ENCODE assay signal across 13 cellular contexts in genomic region chr16:8370374-8371015, GRCh38.
DNase-seq lines count a peak whose midpoint lies in the region; ATAC-seq and TF ChIP-seq lines count a peak whose summit lies in the region.
"Had no signal": no experiment of that assay in that cellular context is flagged by ENCODE, and none has a peak within 500 bp of the region (broad histone marks: within the 10 kb centered on the region; RNA-seq: fewer than 3 reads in every experiment).

No MANE protein-coding gene starts in this region.

- H3K27ac Mint-ChIP-seq in activated CD4-positive, alpha-beta T cell treated with anti-CD3 and anti-CD28 coated beads, Interleukin-2, amount 10 ng/mL, durations not matched to agents 7 days and 5 days: no peak overlapping the region
- H3K27ac Mint-ChIP-seq: activated CD4-positive, alpha-beta memory T cell treated with anti-CD3 and anti-CD28 coated beads for 36 hours; CD4-positive, alpha-beta memory T cell had no signal

- no peak overlapping the region for H3K4me3 Mint-ChIP-seq in activated CD4-positive, alpha-beta T cell treated with anti-CD3 and anti-CD28 coated beads, Interleukin-2, amount 10 ng/mL, durations not matched to agents 7 days and 5 days
- H3K4me3 Mint-ChIP-seq: activated CD4-positive, alpha-beta memory T cell treated with anti-CD3 and anti-CD28 coated beads for 36 hours; CD4-positive, alpha-beta memory T cell had no signal

- POLR2A ChIA-PET in Panc1 (lab: Charles Lee): no interaction called here
- POLR2A ChIA-PET in activated CD4-positive, alpha-beta T cell treated with anti-CD3 and anti-CD28 coated beads, Interleukin-2, amount 10 ng/mL, durations not matched to agents 7 days and 5 days (lab: Charles Lee): no interaction called here

- H3K27me3 Mint-ChIP-seq in activated CD4-positive, alpha-beta T cell treated with anti-CD3 and anti-CD28 coated beads, Interleukin-2, amount 10 ng/mL, durations not matched to agents 7 days and 5 days: no peaks in the 10 kb centered on the region
- H3K27me3 Mint-ChIP-seq: activated CD4-positive, alpha-beta memory T cell treated with anti-CD3 and anti-CD28 coated beads for 36 hours; CD4-positive, alpha-beta memory T cell had no signal

- H3K4me1 ChIP-seq in Panc1 (ENCODE audit: control insufficient read depth, insufficient read depth, low read length): no peaks in the 10 kb centered on the region
- H3K4me1 ChIP-seq: left ventricle myocardium inferior had no signal

- H3K36me3 Mint-ChIP-seq in activated CD4-positive, alpha-beta T cell treated with anti-CD3 and anti-CD28 coated beads, Interleukin-2, amount 10 ng/mL, durations not matched to agents 7 days and 5 days (ENCODE audit: low read depth): no peaks in the 10 kb centered on the region
- H3K36me3 Mint-ChIP-seq: activated CD4-positive, alpha-beta memory T cell treated with anti-CD3 and anti-CD28 coated beads for 36 hours; CD4-positive, alpha-beta memory T cell had no signal

- H3K4me3 ChIP-seq in Panc1 (ENCODE audit: low read depth in 2 of 2, low read length in 2 of 2) (no peak overlapping the region), fibroblast of mammary gland (ENCODE audit: control insufficient read depth, low read depth, low read length) (no peak overlapping the region)
- H3K4me3 ChIP-seq: left ventricle myocardium inferior had no signal

- no peak overlapping the region for H3K27ac ChIP-seq in Panc1 (ENCODE audit: low read length)
- H3K27ac ChIP-seq: left ventricle myocardium inferior had no signal

- H3K9me3 ChIP-seq in Panc1 (ENCODE audit: control insufficient read depth, insufficient read depth, low read depth, low read length): no peaks in the 10 kb centered on the region

- H3K27me3 ChIP-seq in Panc1 (ENCODE audit: control insufficient read depth, insufficient read depth, low read length): no peaks in the 10 kb centered on the region

- no TSS peak for BruUV-seq in Panc1 (replicated peaks; lab: Mats Ljungman, UMichigan)

- ATAC-seq in Panc1: no peak
- no peak for ATAC-seq in HG03139 (IDR thresholded peaks at IDR 0.05; ENCODE audit: unreplicated experiment)

- in situ Hi-C loops in Panc1 (cut with HindIII; ENCODE audit: low pct_unique_long_range_greater_than_20kb, low sequenced_read_pairs): no loop called here

- CTCF ChIA-PET in Panc1 (lab: Charles Lee): no interaction called here
- CTCF ChIA-PET in activated CD4-positive, alpha-beta T cell treated with anti-CD3 and anti-CD28 coated beads, Interleukin-2, amount 10 ng/mL, durations not matched to agents 7 days and 5 days (lab: Charles Lee): no interaction called here

- H3K9me3 Mint-ChIP-seq in activated CD4-positive, alpha-beta T cell treated with anti-CD3 and anti-CD28 coated beads, Interleukin-2, amount 10 ng/mL, durations not matched to agents 7 days and 5 days: peaks cover 10% of the 10 kb centered on the region

- DNase-seq in HCEC 1CT (peak; percentile 53), Panc1 (ENCODE audit: low read depth, low spot score) (peak; percentile 17), fibroblast of mammary gland (ENCODE audit: low read depth) (peak; percentile 44), superior temporal gyrus (ENCODE audit: extremely low spot score) (peak; percentile 65), 8988T (no peak)
- DNase-seq in activated CD4-positive, alpha-beta T cell treated with anti-CD3 and anti-CD28 coated beads, Interleukin-2, amount 10 ng/mL, durations not matched to agents 7 days and 5 days: no peak
- DNase-seq: activated CD4-positive, alpha-beta memory T cell treated with anti-CD3 and anti-CD28 coated beads for 36 hours; activated effector memory CD4-positive, alpha-beta T cell treated with Interleukin-2 at 50 U/mL for 16 hours; CD4-positive, alpha-beta memory T cell; left ventricle myocardium inferior; NCI-H446; RPMI8226 had no signal

- no peaks in the 10 kb centered on the region for H3K4me1 Mint-ChIP-seq in activated CD4-positive, alpha-beta T cell treated with anti-CD3 and anti-CD28 coated beads, Interleukin-2, amount 10 ng/mL, durations not matched to agents 7 days and 5 days
- H3K4me1 Mint-ChIP-seq: CD4-positive, alpha-beta memory T cell had no signal

- H3K36me3 ChIP-seq in Panc1 (ENCODE audit: control insufficient read depth, insufficient read depth, low read length): no peaks in the 10 kb centered on the region
- H3K36me3 ChIP-seq: left ventricle myocardium inferior had no signal

- intact Hi-C loops in Panc1 (cut with micrococcal nuclease; ENCODE audit: unreplicated experiment): no loop called here

- TF ChIP-seq CTCF in Panc1 (IDR thresholded peaks at IDR 0.05) (no peak), fibroblast of mammary gland (conservative IDR thresholded peaks at IDR 0.05; ENCODE audit: control insufficient read depth, insufficient read depth, low read depth, low read length) (no peak)

Comparison
In these comparisons a context has a peak if more than half of its experiments do, and no peak if none do; other contexts are left out.
1. DNase-seq: peak in HCEC 1CT (single experiment), Panc1 (single experiment), fibroblast of mammary gland (single experiment) and superior temporal gyrus (single experiment); none in 8988T (single experiment) and activated CD4-positive, alpha-beta T cell treated with anti-CD3 and anti-CD28 coated beads, Interleukin-2, amount 10 ng/mL, durations not matched to agents 7 days and 5 days (single experiment).